In genomic region chr2:39227628-39228412, GRCh38 we compare ENCODE assay signal across 1 cellular context.
A peak's percentile ranks its signal among the peaks of the same experiment; 100 is the strongest.
TF ChIP-seq lines count a peak whose summit lies in the region.

No MANE protein-coding gene starts in this region.

TF ChIP-seq in K562, 482 proteins besides CTCF, POLR2A, EP300 and RAD21 (continued from another document and continues in another):
- TF ChIP-seq DEAF1 (CRISPR knock-in tag; IDR thresholded peaks at IDR 0.05) (peak; percentile 89), POLR2AphosphoS2 (IDR thresholded peaks at IDR 0.05; ENCODE audit: low read length) (no peak), ATF6 (CRISPR knock-in tag; IDR thresholded peaks at IDR 0.05) (no peak), KDM5B (IDR thresholded peaks at IDR 0.05; ENCODE audit: insufficient replicate concordance, low read depth, low read length) (no peak), ZNF830 (CRISPR knock-in tag; IDR thresholded peaks at IDR 0.05) (no peak), ATF3 (IDR thresholded peaks at IDR 0.05) (no peak; the same call in 1 of the 2 replicates), ATF3 (CRISPR knock-in tag; conservative IDR thresholded peaks at IDR 0.05) (no peak), KLF13 (tag; IDR thresholded peaks at IDR 0.05; ENCODE audit: borderline replicate concordance, low read depth) (no peak), HMBOX1 (IDR thresholded peaks at IDR 0.05) (0 out of 2 replicates have a peak, but pooled peaks have one; percentile 17), ESRRA (IDR thresholded peaks at IDR 0.05; ENCODE audit: borderline replicate concordance, low read depth) (0 out of 2 replicates have a peak, but pooled peaks have one; percentile 12), OTX1 (CRISPR knock-in tag; IDR thresholded peaks at IDR 0.05) (no peak), FOXA1 (IDR thresholded peaks at IDR 0.05; ENCODE audit: borderline replicate concordance) (no peak), MEF2D (tag; conservative IDR thresholded peaks at IDR 0.05; ENCODE audit: low read depth) (no peak), NR2C2 (CRISPR knock-in tag; IDR thresholded peaks at IDR 0.05) (no peak), NR2C2 (tag; IDR thresholded peaks at IDR 0.05) (no peak), PHF8 (IDR thresholded peaks at IDR 0.05; ENCODE audit: borderline replicate concordance, low read length) (no peak), ID3 (CRISPR knock-in tag; IDR thresholded peaks at IDR 0.05) (no peak), ID3 (tag; IDR thresholded peaks at IDR 0.05) (no peak), CBX2 (IDR thresholded peaks at IDR 0.05; ENCODE audit: insufficient read depth, low read length, poor library complexity, severe bottlenecking) (no peak), FOXP1 (CRISPR knock-in tag; IDR thresholded peaks at IDR 0.05) (no peak), HDAC6 (IDR thresholded peaks at IDR 0.05; ENCODE audit: low read depth, low read length) (no peak), HLTF (IDR thresholded peaks at IDR 0.05) (no peak), RNF219 (CRISPR knock-in tag; IDR thresholded peaks at IDR 0.05) (no peak), ZC3H4 (CRISPR knock-in tag; IDR thresholded peaks at IDR 0.05; ENCODE audit: borderline replicate concordance) (no peak), ETS1 (conservative IDR thresholded peaks at IDR 0.05; ENCODE audit: control insufficient read depth, low read depth, low read length) (no peak), GABPB2 (CRISPR knock-in tag; conservative IDR thresholded peaks at IDR 0.05) (no peak), TAF9B (IDR thresholded peaks at IDR 0.05; ENCODE audit: partially characterized antibody) (no peak), MAX (CRISPR knock-in tag; IDR thresholded peaks at IDR 0.05) (no peak), ZBTB7A (IDR thresholded peaks at IDR 0.05; ENCODE audit: borderline replicate concordance, control insufficient read depth, low read depth, low read length) (no peak), ZSCAN32 (CRISPR knock-in tag; IDR thresholded peaks at IDR 0.05) (no peak), SIN3A (IDR thresholded peaks at IDR 0.05; ENCODE audit: borderline replicate concordance in 2 of 2, control insufficient read depth in 1 of 2, low read depth in 2 of 2, low read length in 2 of 2) (no peak), ZNF134 (CRISPR knock-in tag; conservative IDR thresholded peaks at IDR 0.05) (peak; percentile 70; the same call in 1 of the 2 replicates), ZC3H8 (IDR thresholded peaks at IDR 0.05) (no peak), ZNF592 (IDR thresholded peaks at IDR 0.05) (peak; percentile 71), JUN (IDR thresholded peaks at IDR 0.05; ENCODE audit: borderline replicate concordance, low read depth, low read length) (0 out of 2 replicates have a peak, but pooled peaks have one; percentile 13), JUN (CRISPR knock-in tag; IDR thresholded peaks at IDR 0.05; ENCODE audit: borderline replicate concordance) (no peak), MEF2A (IDR thresholded peaks at IDR 0.05; ENCODE audit: control insufficient read depth, low read depth, low read length) (no peak), TCF7 (IDR thresholded peaks at IDR 0.05; ENCODE audit: borderline replicate concordance) (no peak), NFXL1 (CRISPR knock-in tag; IDR thresholded peaks at IDR 0.05) (no peak), FOXJ3 (CRISPR knock-in tag; IDR thresholded peaks at IDR 0.05) (no peak), JUND (IDR thresholded peaks at IDR 0.05; ENCODE audit: borderline replicate concordance, low read depth, low read length) (peak; percentile 30), JUND (tag; IDR thresholded peaks at IDR 0.05; ENCODE audit: borderline replicate concordance, low read depth, low read length) (no peak; the same call in 2 of the 3 replicates), ZNF143 (CRISPR knock-in tag; IDR thresholded peaks at IDR 0.05) (no peak), ZNF512 (tag; IDR thresholded peaks at IDR 0.05) (no peak), RBM15 (IDR thresholded peaks at IDR 0.05; ENCODE audit: insufficient read depth, low read length) (no peak), FOXP4 (CRISPR knock-in tag; IDR thresholded peaks at IDR 0.05; ENCODE audit: borderline replicate concordance) (no peak), ZNF274 (IDR thresholded peaks at IDR 0.05; ENCODE audit: borderline replicate concordance, low read depth, low read length) (no peak), HNRNPL (IDR thresholded peaks at IDR 0.05; ENCODE audit: low read depth, low read length) (no peak), SMARCE1 (IDR thresholded peaks at IDR 0.05) (no peak), MYNN (IDR thresholded peaks at IDR 0.05) (no peak), MYNN (CRISPR knock-in tag; IDR thresholded peaks at IDR 0.05) (no peak), ZNF444 (CRISPR knock-in tag; IDR thresholded peaks at IDR 0.05) (no peak), PTTG1 (tag; IDR thresholded peaks at IDR 0.05; ENCODE audit: low read depth) (no peak)
